Comparison of ENCODE assay signal across 8 cellular contexts in the genomic region with DNA sequence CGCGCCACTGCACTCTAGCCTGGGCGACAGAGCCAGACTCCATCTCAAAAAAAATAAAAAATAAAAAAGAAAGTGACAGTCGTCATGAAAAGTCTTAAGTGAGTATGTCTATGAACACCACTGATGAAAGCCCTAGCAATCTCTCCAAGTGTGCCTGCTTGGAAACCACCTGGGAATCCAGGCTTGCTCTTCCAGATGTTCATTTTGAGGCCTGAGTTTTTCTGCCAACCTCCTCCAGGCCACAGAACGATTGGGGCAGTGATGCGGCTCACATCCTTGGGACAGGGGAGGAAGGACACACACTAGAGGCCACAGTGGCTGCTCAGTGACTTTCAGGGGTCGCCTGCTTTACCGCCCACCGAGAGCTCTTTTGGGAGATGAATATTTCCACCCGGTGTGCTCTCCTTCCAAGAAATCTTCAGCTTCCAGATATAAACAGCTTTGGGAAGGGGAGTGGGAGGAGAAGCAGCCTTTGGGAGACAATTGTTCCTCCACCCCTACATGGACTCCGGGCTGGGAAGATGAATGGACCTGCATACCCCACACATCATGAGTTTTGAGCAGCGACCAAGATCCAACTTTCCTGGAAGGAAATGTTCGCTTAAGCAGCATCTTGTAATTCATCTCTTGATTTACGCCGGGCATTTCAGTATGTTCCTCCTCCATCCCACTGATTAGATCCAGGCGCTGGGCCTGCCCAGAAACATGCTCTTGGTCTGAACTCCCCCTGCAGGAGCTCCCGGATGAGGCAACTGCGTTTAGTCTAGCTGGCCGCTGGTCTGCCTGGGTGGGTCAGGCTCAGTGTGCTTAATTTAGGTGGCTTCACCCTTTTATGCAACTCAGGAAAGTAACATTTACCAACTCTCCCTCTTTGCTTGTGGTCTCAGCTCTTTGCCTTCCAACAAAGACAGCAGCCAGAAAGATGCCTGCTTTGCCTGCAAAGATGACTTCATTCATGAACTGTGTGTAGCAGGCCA. TPM values are rescaled to one million over a fixed set of nuclear protein-coding genes. Genes with fewer than 3 reads are reported as not detected.
DNase-seq lines count a peak whose midpoint lies in the region; ATAC-seq and TF ChIP-seq lines count a peak whose summit lies in the region.

No MANE protein-coding gene starts in this region.

- DNase-seq in HuH-7.5 (ENCODE audit: low spot score) (peak; percentile 51), ascending aorta (ENCODE audit: low spot score in 2 of 2) (peak in 1 of 2 donors; percentile 93), iris pigment epithelial cell (ENCODE audit: low read depth) (peak; percentile 84), thyroid gland (peak; percentile 30 to 39), SW 1271 (lab: John Stamatoyannopoulos, UW) (no peak)
- DNase-seq in activated T-helper 2 cell treated with anti-CD3 and anti-CD28 coated beads, Interferon-gamma antibody, Interleukin-2, Interleukin-4, amounts not matched to agents 10 μg/mL and 5 μg/mL and 100 μg/mL, durations not matched to agents 14 hours and 24 hours and 36 hours (ENCODE audit: low spot score) = no peak

- H3K79me2 ChIP-seq in ACC112 (ENCODE audit: control insufficient read depth, insufficient read depth, low read length, unreplicated experiment) = no peaks in the 10 kb centered on the region

- no peak for ATAC-seq in HG02588 (IDR thresholded peaks at IDR 0.05; ENCODE audit: unreplicated experiment)

- H3K4me3 Mint-ChIP-seq in activated T-helper 2 cell treated with anti-CD3 and anti-CD28 coated beads, Interferon-gamma antibody, Interleukin-2, Interleukin-4, amounts not matched to agents 10 μg/mL and 5 μg/mL and 100 μg/mL, durations not matched to agents 14 hours and 24 hours and 36 hours (ENCODE audit: low read depth) = no peak overlapping the region

- no peaks in the 10 kb centered on the region for H3K27me3 ChIP-seq in ACC112 (ENCODE audit: insufficient read depth, low read length)
- H3K27me3 ChIP-seq in ascending aorta = no peaks in the 10 kb centered on the region
- no peaks in the 10 kb centered on the region for H3K27me3 ChIP-seq in thyroid gland

- peaks cover 26% of the 10 kb centered on the region for H3K4me1 ChIP-seq in ACC112 (ENCODE audit: control insufficient read depth, insufficient read depth, low read length, unreplicated experiment)
- peaks cover 16 to 37% of the 10 kb centered on the region in 2 donors for H3K4me1 ChIP-seq in ascending aorta
- peaks cover 8 to 24% of the 10 kb centered on the region in 2 donors for H3K4me1 ChIP-seq in thyroid gland

- no peak for TF ChIP-seq POLR2A in thyroid gland (IDR thresholded peaks at IDR 0.05)

- TF ChIP-seq CTCF in ascending aorta (IDR thresholded peaks at IDR 0.05) = peak; percentile 67 to 76 (median 68)
- TF ChIP-seq CTCF in thyroid gland (IDR thresholded peaks at IDR 0.05) = peak in 5 of 6 experiments; percentile 15 to 40 (median 26)

- H3K36me3 ChIP-seq in ACC112 (ENCODE audit: insufficient read depth, low read length) (no peaks in the 10 kb centered on the region), ascending aorta (no peaks in the 10 kb centered on the region), thyroid gland (no peaks in the 10 kb centered on the region)

- peak overlapping the region; percentile 32 for H2AFZ ChIP-seq in ACC112 (ENCODE audit: low read length, unreplicated experiment)

- H3K27ac Mint-ChIP-seq in activated T-helper 2 cell treated with anti-CD3 and anti-CD28 coated beads, Interferon-gamma antibody, Interleukin-2, Interleukin-4, amounts not matched to agents 10 μg/mL and 5 μg/mL and 100 μg/mL, durations not matched to agents 14 hours and 24 hours and 36 hours = no peak overlapping the region

- 72 to 83% methylated on average over 17 to 19 of the region's 19 CpGs for WGBS in thyroid gland, 2 donors

- H3K4me1 Mint-ChIP-seq in activated T-helper 2 cell treated with anti-CD3 and anti-CD28 coated beads, Interferon-gamma antibody, Interleukin-2, Interleukin-4, amounts not matched to agents 10 μg/mL and 5 μg/mL and 100 μg/mL, durations not matched to agents 14 hours and 24 hours and 36 hours (ENCODE audit: low read depth) = no peaks in the 10 kb centered on the region

- no peaks in the 10 kb centered on the region for H3K9me3 Mint-ChIP-seq in activated T-helper 2 cell treated with anti-CD3 and anti-CD28 coated beads, Interferon-gamma antibody, Interleukin-2, Interleukin-4, amounts not matched to agents 10 μg/mL and 5 μg/mL and 100 μg/mL, durations not matched to agents 14 hours and 24 hours and 36 hours

- intact Hi-C loops in ascending aorta (cut with DNase I) = loop anchor here (1.0 to 5.0 kb wide), 3 partner anchors 29 to 270 kb away; partner anchors contain the start of gene NCL
- intact Hi-C loops in thyroid gland (cut with DNase I) = loop anchor here (5.0 kb wide), 1 partner anchor 90 kb away; no protein-coding TSS in a partner anchor
- intact Hi-C loops in activated T-helper 2 cell treated with anti-CD3 and anti-CD28 coated beads, Interferon-gamma antibody, Interleukin-2, Interleukin-4, amounts not matched to agents 10 μg/mL and 5 μg/mL and 100 μg/mL, durations not matched to agents 14 hours and 24 hours and 36 hours (cut with micrococcal nuclease) = no loop called here

- no peaks in the 10 kb centered on the region for H3K36me3 Mint-ChIP-seq in activated T-helper 2 cell treated with anti-CD3 and anti-CD28 coated beads, Interferon-gamma antibody, Interleukin-2, Interleukin-4, amounts not matched to agents 10 μg/mL and 5 μg/mL and 100 μg/mL, durations not matched to agents 14 hours and 24 hours and 36 hours (ENCODE audit: low read depth)

- H3K9me3 ChIP-seq in ascending aorta = no peaks in the 10 kb centered on the region
- H3K9me3 ChIP-seq in thyroid gland = no peaks in the 10 kb centered on the region

- H3K27ac ChIP-seq in ACC112 (ENCODE audit: low read depth, low read length) (no peak overlapping the region), ascending aorta (peak overlapping the region; percentile 96 to 98), thyroid gland (peak overlapping the region in 2 of 3 donors; percentile 42 to 96)

- H3K4me3 ChIP-seq in ACC112 (ENCODE audit: low read depth, low read length) (no peak overlapping the region), ascending aorta (no peak overlapping the region), thyroid gland (replicated peaks in 1 of 3) (no peak overlapping the region)

- peaks cover 34% of the 10 kb centered on the region for H3K27me3 Mint-ChIP-seq in activated T-helper 2 cell treated with anti-CD3 and anti-CD28 coated beads, Interferon-gamma antibody, Interleukin-2, Interleukin-4, amounts not matched to agents 10 μg/mL and 5 μg/mL and 100 μg/mL, durations not matched to agents 14 hours and 24 hours and 36 hours (ENCODE audit: low read depth)

RNA-seq across cellular contexts. Expression of gene ARMC9, which starts 6.2 kb away (rescaled TPM):
- 3.3 TPM for total RNA-seq in ascending aorta
- 10 to 100 TPM; 20.3 to 30.7 (median 28.0) TPM for total RNA-seq in thyroid gland
- total RNA-seq in activated T-helper 2 cell treated with anti-CD3 and anti-CD28 coated beads, Interferon-gamma antibody, Interleukin-2, Interleukin-4, amounts not matched to agents 10 μg/mL and 5 μg/mL and 100 μg/mL, durations not matched to agents 14 hours and 24 hours and 36 hours = 2.5 and 3.3 TPM in 2 replicates

Comparison
In these comparisons a context has a peak if more than half of its experiments do, and no peak if none do; other contexts are left out.
1. DNase-seq: peak in HuH-7.5 (single experiment), iris pigment epithelial cell (single experiment) and thyroid gland (2 of 2); none in activated T-helper 2 cell treated with anti-CD3 and anti-CD28 coated beads, Interferon-gamma antibody, Interleukin-2, Interleukin-4, amounts not matched to agents 10 μg/mL and 5 μg/mL and 100 μg/mL, durations not matched to agents 14 hours and 24 hours and 36 hours (single experiment) and SW 1271 (0 of 2).